ENCODE assay signal across 16 cellular contexts in genomic region chr12:9731393-9731792, GRCh38. TPM values are rescaled to one million over a fixed set of nuclear protein-coding genes. Genes with fewer than 3 reads are reported as not detected.
A peak's percentile ranks its signal among the peaks of the same experiment; 100 is the strongest.
DNase-seq lines count a peak whose midpoint lies in the region; ATAC-seq and TF ChIP-seq lines count a peak whose summit lies in the region.
"Had no signal": no experiment of that assay in that cellular context is flagged by ENCODE, and none has a peak within 500 bp of the region (broad histone marks: within the 10 kb centered on the region; RNA-seq: fewer than 3 reads in every experiment).

No MANE protein-coding gene starts in this region.

- H3K4me3 Mint-ChIP-seq in CD14-positive monocyte: peak overlapping the region; percentile 63 to 88
- peak overlapping the region in 2 of 3 donors; percentile 35 to 37 for H3K4me3 Mint-ChIP-seq in T-cell
- H3K4me3 Mint-ChIP-seq: endodermal cell had no signal

- TF ChIP-seq CTCF in CD14-positive monocyte (IDR thresholded peaks at IDR 0.05) (no peak), GM12865 (IDR thresholded peaks at IDR 0.05; ENCODE audit: insufficient read depth, low read depth, low read length, missing control alignments) (no peak), tibial artery (IDR thresholded peaks at IDR 0.05) (no peak)

- POLR2A ChIA-PET in T-cell (lab: Charles Lee): no interaction called here

- H3K27me3 Mint-ChIP-seq in CD14-positive monocyte (ENCODE audit: low read depth in 3 of 3): no peaks in the 10 kb centered on the region
- H3K27me3 Mint-ChIP-seq in T-cell: no peaks in the 10 kb centered on the region

- H3K9me3 Mint-ChIP-seq in CD14-positive monocyte (no peaks in the 10 kb centered on the region), T-cell (no peaks in the 10 kb centered on the region)
- H3K9me3 Mint-ChIP-seq: endodermal cell had no signal

- H3K4me1 ChIP-seq in duodenal mucosa (ENCODE audit: control insufficient read depth in 1 of 2, insufficient read depth in 2 of 2, low read length in 2 of 2) (peaks cover 0 to 2% of the 10 kb centered on the region in 2 donors), tibial artery (no peaks in the 10 kb centered on the region)

- H3K27ac Mint-ChIP-seq in CD14-positive monocyte: peak overlapping the region; percentile 84 to 94 (median 92)
- peak overlapping the region; percentile 59 to 75 for H3K27ac Mint-ChIP-seq in T-cell
- H3K27ac Mint-ChIP-seq: endodermal cell had no signal

- no peaks in the 10 kb centered on the region for H3K27me3 ChIP-seq in duodenal mucosa (ENCODE audit: control insufficient read depth in 1 of 2, insufficient read depth in 2 of 2, low read length in 2 of 2)
- H3K27me3 ChIP-seq in tibial artery: no peaks in the 10 kb centered on the region

- H3K4me3 ChIP-seq in GM12865 (ENCODE audit: low read depth, low read length) (peak overlapping the region; percentile 89), duodenal mucosa (ENCODE audit: low read depth in 1 of 2, low read length in 2 of 2) (no peak overlapping the region), tibial artery (no peak overlapping the region)

- no peaks in the 10 kb centered on the region for H3K36me3 Mint-ChIP-seq in CD14-positive monocyte
- H3K36me3 Mint-ChIP-seq in T-cell: no peaks in the 10 kb centered on the region

- DNase-seq in CD14-positive monocyte (ENCODE audit: low spot score) (no peak), GM12865 (ENCODE audit: low read depth) (no peak), T-cell (no peak), COR-L47 (lab: John Stamatoyannopoulos, UW) (no peak), T-helper 9 cell (no peak), tibial artery (no peak)
- DNase-seq: C1 segment of cervical spinal cord, endodermal cell, NCI-H1930, NCI-H69, posterior cingulate gyrus, Right ventricle myocardium superior had no signal

- CTCF ChIA-PET in T-cell (lab: Charles Lee): interaction anchor here in 1 of 2 donors (0.9 kb wide), 1 partner anchor 11 kb away, joined by 5 read pairs; no protein-coding TSS in a partner anchor

- H3K9me3 ChIP-seq in duodenal mucosa (ENCODE audit: control insufficient read depth in 1 of 2, low read length in 2 of 2): no peaks in the 10 kb centered on the region
- no peaks in the 10 kb centered on the region for H3K9me3 ChIP-seq in tibial artery

- H3K27ac ChIP-seq in duodenal mucosa (ENCODE audit: low read depth, low read length): no peak overlapping the region
- H3K27ac ChIP-seq in tibial artery: no peak overlapping the region
- H3K27ac ChIP-seq: VCaP had no signal

- H3K4me1 Mint-ChIP-seq in CD14-positive monocyte (peaks cover 44% of the 10 kb centered on the region), T-cell (peaks cover 14 to 22% (median 21%) of the 10 kb centered on the region in 3 donors)
- H3K4me1 Mint-ChIP-seq: endodermal cell had no signal

- H3K9ac ChIP-seq in duodenal mucosa (ENCODE audit: low read depth in 1 of 2, low read length in 2 of 2): peak overlapping the region; percentile 2 to 18

- no peak for ATAC-seq in T-cell (replicated peaks in 1 of 4)

- intact Hi-C loops in CD14-positive monocyte (cut with micrococcal nuclease) (no loop called here), tibial artery (cut with DNase I; ENCODE audit: low total_unique reads) (no loop called here)

- H3K36me3 ChIP-seq in duodenal mucosa (ENCODE audit: control insufficient read depth in 1 of 2, insufficient read depth in 2 of 2, low read length in 2 of 2): no peaks in the 10 kb centered on the region
- no peaks in the 10 kb centered on the region for H3K36me3 ChIP-seq in tibial artery

RNA-seq across cellular contexts. Expression of gene CLECL1, which starts 1.5 kb away (rescaled TPM):
- polyA plus RNA-seq in CD14-positive monocyte: 10 to 100 TPM; 11.4 to 20.6 TPM
- total RNA-seq in T-cell: 1 to 10 TPM; 1.1 to 4.4 (median 2.9) TPM
- total RNA-seq: bronchial epithelial cell, endodermal cell, frontal cortex, Right ventricle myocardium superior had no signal

RNA-seq across cellular contexts. Expression of gene CD69, which starts 29.3 kb away (rescaled TPM):
- polyA plus RNA-seq in CD14-positive monocyte: 1 to 10 TPM; 5.8 to 6.0 TPM
- 100 to 1,000 TPM in 2 of 5 donors, 10 to 100 TPM in 3; 36.7 to 746 (median 39.4) TPM for total RNA-seq in T-cell
- total RNA-seq: bronchial epithelial cell, endodermal cell, frontal cortex had no signal
